8 cellular contexts compared by ENCODE assay signal in the genomic region with DNA sequence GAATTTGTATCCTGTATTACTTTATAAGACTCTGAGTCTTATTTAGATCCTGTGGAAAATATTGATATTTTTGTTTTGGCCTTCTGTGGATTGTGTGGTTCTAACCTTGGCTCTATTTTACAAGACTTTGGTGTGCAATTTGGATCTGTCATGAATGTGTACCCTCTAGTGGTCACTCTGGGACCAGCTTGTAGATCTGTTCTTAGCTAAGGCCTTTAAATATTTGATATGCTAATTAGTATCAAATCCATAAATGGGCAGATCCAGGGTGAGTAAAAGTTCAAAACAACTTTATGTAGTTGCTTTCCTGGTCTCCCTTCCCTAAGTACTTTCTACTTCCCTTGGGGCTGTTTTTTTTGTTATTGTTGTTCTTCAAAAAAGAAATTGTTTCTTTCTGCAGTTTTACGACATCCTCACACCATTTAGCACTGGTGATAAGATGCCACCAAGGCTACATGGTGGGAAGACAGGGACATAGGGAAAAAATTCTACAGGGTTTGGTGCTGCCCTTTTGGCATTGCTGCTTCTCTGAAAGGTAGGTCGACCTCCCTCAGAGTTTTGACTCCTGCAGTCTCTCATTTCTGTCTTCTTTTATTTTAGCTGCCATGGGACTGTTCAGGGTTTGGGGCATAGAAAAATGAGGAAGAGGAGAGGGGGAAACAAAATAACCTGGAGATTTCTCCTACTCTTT.
DNase-seq lines count a peak whose midpoint lies in the region; ATAC-seq and TF ChIP-seq lines count a peak whose summit lies in the region.

No MANE protein-coding gene starts in this region.

- H3K9me3 Mint-ChIP-seq in brain: peaks cover 4 to 13% (median 5%) of the 10 kb centered on the region in 5 experiments

- H3K36me3 ChIP-seq in Karpas-422 (ENCODE audit: insufficient read depth, low read length): no peaks in the 10 kb centered on the region

- H3K4me1 ChIP-seq in Karpas-422 (ENCODE audit: low read length): no peaks in the 10 kb centered on the region

- ATAC-seq in HG02588 (IDR thresholded peaks at IDR 0.05; ENCODE audit: unreplicated experiment) (no peak), HG03025 (IDR thresholded peaks at IDR 0.05; ENCODE audit: low FRiP score, unreplicated experiment) (no peak)

- no peaks in the 10 kb centered on the region for H3K27me3 Mint-ChIP-seq in brain

- H3K4me3 Mint-ChIP-seq in brain: no peak overlapping the region

- H3K27ac Mint-ChIP-seq in brain: no peak overlapping the region

- no peaks in the 10 kb centered on the region for H3K4me1 Mint-ChIP-seq in brain

- H3K9me3 ChIP-seq in Karpas-422 (ENCODE audit: low read length): no peaks in the 10 kb centered on the region

- H3K27me3 ChIP-seq in Karpas-422 (ENCODE audit: low read length): peaks cover 3% of the 10 kb centered on the region; the same call in 1 of the 2 replicates

- H3K4me3 ChIP-seq in Karpas-422 (ENCODE audit: low read length): no peak overlapping the region

- peak; percentile 24 for DNase-seq in G401 (ENCODE audit: low spot score)
- DNase-seq in Karpas-422: peak; percentile 61
- peak; percentile 49 for DNase-seq in kidney tubule cell (ENCODE audit: low spot score)
- no peak for DNase-seq in NCI-H2107 (lab: John Stamatoyannopoulos, UW)
- no peak for DNase-seq in NK-92 (lab: John Stamatoyannopoulos, UW; ENCODE audit: unreplicated experiment)

- H2AFZ ChIP-seq in Karpas-422 (ENCODE audit: low read length): no peak overlapping the region

- H3K79me2 ChIP-seq in Karpas-422 (ENCODE audit: low read length): no peaks in the 10 kb centered on the region

- no peak overlapping the region for H3K27ac ChIP-seq in Karpas-422 (ENCODE audit: low read length)

- no peak overlapping the region for H3K9ac ChIP-seq in Karpas-422 (ENCODE audit: low read length)

- H3K36me3 Mint-ChIP-seq in brain: peaks cover 32% of the 10 kb centered on the region

- H3K4me2 ChIP-seq in Karpas-422 (ENCODE audit: low read depth, low read length, poor library complexity, severe bottlenecking): no peak overlapping the region

- peak; percentile 28 to 61 for TF ChIP-seq CTCF in brain (conservative IDR thresholded peaks at IDR 0.05)

- no peaks in the 10 kb centered on the region for H4K20me1 ChIP-seq in Karpas-422 (ENCODE audit: insufficient read depth, low read depth, low read length)

- H3K9me2 ChIP-seq in Karpas-422 (replicated peaks; ENCODE audit: insufficient read depth, low read length): no peaks in the 10 kb centered on the region; the same call in 1 of the 2 replicates

- in situ Hi-C loops in G401 (cut with HindIII; ENCODE audit: low sequenced_read_pairs): no loop called here

Comparison
In these comparisons a context has a peak if more than half of its experiments do, and no peak if none do; other contexts are left out.
1. DNase-seq: peak in G401 (single experiment), Karpas-422 (single experiment) and kidney tubule cell (single experiment); none in NCI-H2107 (single experiment) and NK-92 (single experiment).